8 cellular contexts compared by ENCODE assay signal in genomic region chr16:17469742-17470001, GRCh38. TPM values are rescaled to one million over a fixed set of nuclear protein-coding genes. Genes with fewer than 3 reads are reported as not detected.
DNase-seq lines count a peak whose midpoint lies in the region; ATAC-seq and TF ChIP-seq lines count a peak whose summit lies in the region.

No MANE protein-coding gene starts in this region.

- H4K91ac ChIP-seq in mesenchymal stem cell (ENCODE audit: low read length) = no peak overlapping the region

- H3K4me2 ChIP-seq in mesenchymal stem cell (ENCODE audit: low read length, poor library complexity, severe bottlenecking) = no peak overlapping the region

- H3K27ac ChIP-seq in mesenchymal stem cell (ENCODE audit: low read length, poor library complexity, severe bottlenecking) = no peak overlapping the region
- H3K27ac ChIP-seq in tibial nerve = peak overlapping the region; percentile 13 to 94 (median 58)

- H3K23ac ChIP-seq in mesenchymal stem cell (ENCODE audit: low read length in 2 of 2) = peak overlapping the region in 1 of 2 experiments; percentile 50

- H3K36me3 Mint-ChIP-seq in activated T-cell treated with anti-CD3 and anti-CD28 coated beads, Interleukin-2, amount 50 U/mL, for 24 hours (ENCODE audit: low read depth) = peaks cover 7% of the 10 kb centered on the region

- H3K9me3 Mint-ChIP-seq in activated T-cell treated with anti-CD3 and anti-CD28 coated beads, Interleukin-2, amount 50 U/mL, for 24 hours = no peaks in the 10 kb centered on the region

- H3K9me3 ChIP-seq in adipocyte (ENCODE audit: control insufficient read depth, low read length) = no peaks in the 10 kb centered on the region
- H3K9me3 ChIP-seq in mesenchymal stem cell (ENCODE audit: control insufficient read depth, low read length) = no peaks in the 10 kb centered on the region
- no peaks in the 10 kb centered on the region for H3K9me3 ChIP-seq in tibial nerve

- peak overlapping the region; percentile 87 for H3K4me3 ChIP-seq in adipocyte (ENCODE audit: low read length)
- H3K4me3 ChIP-seq in mesenchymal stem cell (ENCODE audit: insufficient read depth in 1 of 2, low read depth in 1 of 2, low read length in 2 of 2) = peak overlapping the region in 1 of 2 experiments; percentile 91
- H3K4me3 ChIP-seq in tibial nerve = peak overlapping the region; percentile 62 to 86 (median 78)

- no peaks in the 10 kb centered on the region for H3K79me1 ChIP-seq in mesenchymal stem cell (replicated peaks; ENCODE audit: low read length, poor library complexity, severe bottlenecking)

- no peaks in the 10 kb centered on the region for H3K27me3 Mint-ChIP-seq in activated T-cell treated with anti-CD3 and anti-CD28 coated beads, Interleukin-2, amount 50 U/mL, for 24 hours

- TF ChIP-seq POLR2A in tibial nerve (IDR thresholded peaks at IDR 0.05) = no peak

- no peak for TF ChIP-seq EP300 in tibial nerve (IDR thresholded peaks at IDR 0.05)

- no peak overlapping the region for H2AFZ ChIP-seq in mesenchymal stem cell (ENCODE audit: low read depth, low read length)

- H3K4me1 Mint-ChIP-seq in activated T-cell treated with anti-CD3 and anti-CD28 coated beads, Interleukin-2, amount 50 U/mL, for 24 hours (ENCODE audit: low read depth) = peaks cover 56% of the 10 kb centered on the region

- no peak overlapping the region for H2BK120ac ChIP-seq in mesenchymal stem cell (ENCODE audit: low read depth, low read length)

- no peak overlapping the region for H2BK12ac ChIP-seq in mesenchymal stem cell (ENCODE audit: low read length in 2 of 2)

- H2BK5ac ChIP-seq in mesenchymal stem cell (ENCODE audit: low read depth, low read length, poor library complexity, severe bottlenecking) = no peak overlapping the region

- no peak overlapping the region for H2AK5ac ChIP-seq in mesenchymal stem cell (ENCODE audit: low read length, severe bottlenecking)

- H3K4ac ChIP-seq in mesenchymal stem cell (ENCODE audit: low read depth in 1 of 2, low read length in 2 of 2) = no peak overlapping the region

- peak overlapping the region; percentile 87 for H3K9ac ChIP-seq in adipocyte (ENCODE audit: low read length)
- H3K9ac ChIP-seq in mesenchymal stem cell (ENCODE audit: low read length) = peak overlapping the region; percentile 91

- peaks cover 42% of the 10 kb centered on the region for H3K4me1 ChIP-seq in adipocyte (ENCODE audit: control insufficient read depth, insufficient read depth, low read length)
- peaks cover 6% of the 10 kb centered on the region for H3K4me1 ChIP-seq in mesenchymal stem cell (ENCODE audit: control insufficient read depth, insufficient read depth, low read depth, low read length)
- H3K4me1 ChIP-seq in tibial nerve = peaks cover 0 to 57% (median 23%) of the 10 kb centered on the region in 4 donors

- no peak overlapping the region for H3K14ac ChIP-seq in mesenchymal stem cell (ENCODE audit: low read length in 2 of 2)

- DNase-seq in activated T-cell treated with anti-CD3 and anti-CD28 coated beads, Interleukin-2, amount 50 U/mL, for 24 hours = no peak
- no peak for DNase-seq in activated T-cell treated with anti-CD3 and anti-CD28 coated beads, Interleukin-2, amount 50 U/mL, for 48 hours
- DNase-seq in adipocyte (ENCODE audit: low read depth) = no peak
- no peak for DNase-seq in mesenchymal stem cell
- no peak for DNase-seq in tibial nerve (ENCODE audit: low spot score in 2 of 2)
- DNase-seq in NCI-H146 treated with DMSO at 0.1 percent for 48 hours (lab: John Stamatoyannopoulos, UW; ENCODE audit: unreplicated experiment) = no peak
- no peak for DNase-seq in left colon

- no peak for ATAC-seq in HG02852 (IDR thresholded peaks at IDR 0.05; ENCODE audit: unreplicated experiment)
- ATAC-seq in left colon = no peak

- WGBS in mesenchymal stem cell = 20% methylated on average over 7 of the region's 7 CpGs
- WGBS in tibial nerve, 2 donors = 2% methylated on average over 7 of the region's 7 CpGs

- no peak overlapping the region for H2BK15ac ChIP-seq in mesenchymal stem cell (ENCODE audit: low read depth, poor library complexity, severe bottlenecking)

- H3K27me3 ChIP-seq in adipocyte (replicated peaks; ENCODE audit: control insufficient read depth, insufficient read depth, low read length) = no peaks in the 10 kb centered on the region
- peaks cover 0 to 44% of the 10 kb centered on the region in 2 experiments for H3K27me3 ChIP-seq in mesenchymal stem cell (ENCODE audit: control insufficient read depth in 1 of 2, insufficient read depth in 1 of 2, low read length in 2 of 2)
- peaks cover 0 to 6% of the 10 kb centered on the region in 2 donors for H3K27me3 ChIP-seq in tibial nerve

- peak overlapping the region; percentile 83 for H3K27ac Mint-ChIP-seq in activated T-cell treated with anti-CD3 and anti-CD28 coated beads, Interleukin-2, amount 50 U/mL, for 24 hours

- TF ChIP-seq CTCF in tibial nerve (IDR thresholded peaks at IDR 0.05) = no peak

- intact Hi-C loops in left colon (cut with DNase I, micrococcal nuclease) = loop anchor here in 1 of 2 donors (5.0 to 10.0 kb wide), 3 partner anchors 105 to 272 kb away; no protein-coding TSS in a partner anchor

- peak overlapping the region; percentile 86 for H3K4me3 Mint-ChIP-seq in activated T-cell treated with anti-CD3 and anti-CD28 coated beads, Interleukin-2, amount 50 U/mL, for 24 hours

- no peak overlapping the region for H4K8ac ChIP-seq in mesenchymal stem cell (ENCODE audit: low read length)

- H3K36me3 ChIP-seq in adipocyte (ENCODE audit: control insufficient read depth, insufficient read depth, low read length, severe bottlenecking) (peaks cover 10% of the 10 kb centered on the region), mesenchymal stem cell (ENCODE audit: control insufficient read depth in 1 of 2, insufficient read depth in 2 of 2, low read depth in 1 of 2, low read length in 2 of 2) (peaks cover 0 to 12% of the 10 kb centered on the region in 2 experiments), tibial nerve (no peaks in the 10 kb centered on the region)

- H3K18ac ChIP-seq in mesenchymal stem cell (ENCODE audit: low read depth in 1 of 2, low read length in 2 of 2) = no peak overlapping the region

RNA-seq across cellular contexts. Expression of gene XYLT1, which starts 1.1 kb away (rescaled TPM):
- 0.01 TPM for polyA plus RNA-seq in mesenchymal stem cell (2013, experiment 1 of 2)
- polyA plus RNA-seq in mesenchymal stem cell (2013, experiment 2 of 2) = 0.03 TPM
- total RNA-seq in tibial nerve = 10 to 100 TPM; 13.8 to 23.1 (median 14.8) TPM
- 10 to 100 TPM; 24.2 to 28.6 TPM for total RNA-seq in left colon
